In genomic region chr7:27122075-27122910, GRCh38 we compare ENCODE assay signal across 13 cellular contexts. TPM values are rescaled to one million over a fixed set of nuclear protein-coding genes. Genes with fewer than 3 reads are reported as not detected.
DNase-seq lines count a peak whose midpoint lies in the region; ATAC-seq and TF ChIP-seq lines count a peak whose summit lies in the region.
"Had no signal": no experiment of that assay in that cellular context is flagged by ENCODE, and none has a peak within 500 bp of the region (broad histone marks: within the 10 kb centered on the region; RNA-seq: fewer than 3 reads in every experiment).

No MANE protein-coding gene starts in this region.

- peak; percentile 23 for DNase-seq in D341Med (ENCODE audit: low spot score)
- peak in 1 of 2 donors; percentile 63 for DNase-seq in ascending aorta (ENCODE audit: low spot score in 2 of 2)
- peak; percentile 55 for DNase-seq in islet precursor cell
- peak; percentile 76 for DNase-seq in posterior vena cava (ENCODE audit: low spot score)
- no peak for DNase-seq in activated CD8-positive, alpha-beta memory T cell treated with anti-CD3 and anti-CD28 coated beads, Interleukin-2, amount 10 ng/mL, durations not matched to agents 7 days and 5 days
- DNase-seq in WTC11 (ENCODE audit: low spot score) = no peak
- DNase-seq: activated CD4-positive, alpha-beta memory T cell treated with anti-CD3 and anti-CD28 coated beads, Interleukin-2, amount 10 ng/mL, durations not matched to agents 7 days and 5 days; NCI-H1694 treated with DMSO at 0.1 percent for 48 hours; ovary had no signal

- CTCF ChIA-PET in activated CD8-positive, alpha-beta memory T cell treated with anti-CD3 and anti-CD28 coated beads, Interleukin-2, amount 10 ng/mL, durations not matched to agents 7 days and 5 days (lab: Charles Lee) = no interaction called here
- CTCF ChIA-PET in WTC11 (lab: Charles Lee) = interaction anchor here (1.9 kb wide), 2 partner anchors 28 to 57 kb away, joined by 5 to 6 read pairs; no protein-coding TSS in a partner anchor

- H3K36me3 ChIP-seq in ascending aorta = no peaks in the 10 kb centered on the region
- H3K36me3 ChIP-seq: ovary had no signal

- H3K27me3 Mint-ChIP-seq in activated CD8-positive, alpha-beta memory T cell treated with anti-CD3 and anti-CD28 coated beads, Interleukin-2, amount 10 ng/mL, durations not matched to agents 7 days and 5 days = peaks cover 16% of the 10 kb centered on the region
- H3K27me3 Mint-ChIP-seq in WTC11 (ENCODE audit: low read depth) = peaks cover 100% of the 10 kb centered on the region

- H3K4me3 ChIP-seq in ascending aorta = peak overlapping the region; percentile 42 to 67
- H3K4me3 ChIP-seq: ovary had no signal

- H3K27ac ChIP-seq in ascending aorta = peak overlapping the region; percentile 89 to 97
- H3K27ac ChIP-seq: ovary had no signal

- H3K4me1 ChIP-seq in ascending aorta = peaks cover 0 to 22% of the 10 kb centered on the region in 2 donors

- H3K27ac Mint-ChIP-seq in activated CD8-positive, alpha-beta memory T cell treated with anti-CD3 and anti-CD28 coated beads, Interleukin-2, amount 10 ng/mL, durations not matched to agents 7 days and 5 days = no peak overlapping the region
- H3K27ac Mint-ChIP-seq in WTC11 = no peak overlapping the region
- H3K27ac Mint-ChIP-seq: activated CD4-positive, alpha-beta memory T cell treated with anti-CD3 and anti-CD28 coated beads, Interleukin-2, amount 10 ng/mL, durations not matched to agents 7 days and 5 days; IgD-negative memory B cell had no signal

- POLR2A ChIA-PET in WTC11 (lab: Charles Lee) = no interaction called here

- no peak for TF ChIP-seq CTCF in ascending aorta (IDR thresholded peaks at IDR 0.05)
- no peak for TF ChIP-seq CTCF in WTC11 (IDR thresholded peaks at IDR 0.05)

- no peaks in the 10 kb centered on the region for H3K36me3 Mint-ChIP-seq in activated CD8-positive, alpha-beta memory T cell treated with anti-CD3 and anti-CD28 coated beads, Interleukin-2, amount 10 ng/mL, durations not matched to agents 7 days and 5 days
- no peaks in the 10 kb centered on the region for H3K36me3 Mint-ChIP-seq in WTC11

- H3K4me1 Mint-ChIP-seq in activated CD8-positive, alpha-beta memory T cell treated with anti-CD3 and anti-CD28 coated beads, Interleukin-2, amount 10 ng/mL, durations not matched to agents 7 days and 5 days = no peaks in the 10 kb centered on the region
- peaks cover 14% of the 10 kb centered on the region for H3K4me1 Mint-ChIP-seq in WTC11
- H3K4me1 Mint-ChIP-seq: activated CD4-positive, alpha-beta memory T cell treated with anti-CD3 and anti-CD28 coated beads, Interleukin-2, amount 10 ng/mL, durations not matched to agents 7 days and 5 days; IgD-negative memory B cell had no signal

- no peak for ATAC-seq in HG03460 (IDR thresholded peaks at IDR 0.05; ENCODE audit: unreplicated experiment)
- no peak for ATAC-seq in activated CD8-positive, alpha-beta memory T cell treated with anti-CD3 and anti-CD28 coated beads, Interleukin-2, amount 10 ng/mL, durations not matched to agents 7 days and 5 days
- no peak for ATAC-seq in WTC11
- ATAC-seq in HG02763 (IDR thresholded peaks at IDR 0.05; ENCODE audit: unreplicated experiment) = no peak

- no peaks in the 10 kb centered on the region for H3K9me3 ChIP-seq in ascending aorta
- H3K9me3 ChIP-seq: ovary had no signal

- H3K9me3 Mint-ChIP-seq in activated CD8-positive, alpha-beta memory T cell treated with anti-CD3 and anti-CD28 coated beads, Interleukin-2, amount 10 ng/mL, durations not matched to agents 7 days and 5 days (ENCODE audit: low read depth) = no peaks in the 10 kb centered on the region
- no peaks in the 10 kb centered on the region for H3K9me3 Mint-ChIP-seq in WTC11
- H3K9me3 Mint-ChIP-seq: activated CD4-positive, alpha-beta memory T cell treated with anti-CD3 and anti-CD28 coated beads, Interleukin-2, amount 10 ng/mL, durations not matched to agents 7 days and 5 days; IgD-negative memory B cell had no signal

- intact Hi-C loops in ascending aorta (cut with DNase I) = loop anchor here (2.0 kb wide), 1 partner anchor 17 kb away; no protein-coding TSS in a partner anchor
- intact Hi-C loops in posterior vena cava (cut with DNase I) = loop anchor here in 1 of 2 donors (10.0 kb wide), 1 partner anchor 87 kb away; no protein-coding TSS in a partner anchor

- H3K4me3 Mint-ChIP-seq in activated CD8-positive, alpha-beta memory T cell treated with anti-CD3 and anti-CD28 coated beads, Interleukin-2, amount 10 ng/mL, durations not matched to agents 7 days and 5 days = no peak overlapping the region
- no peak overlapping the region for H3K4me3 Mint-ChIP-seq in WTC11
- H3K4me3 Mint-ChIP-seq: activated CD4-positive, alpha-beta memory T cell treated with anti-CD3 and anti-CD28 coated beads, Interleukin-2, amount 10 ng/mL, durations not matched to agents 7 days and 5 days; IgD-negative memory B cell had no signal

- no peaks in the 10 kb centered on the region for H3K27me3 ChIP-seq in ascending aorta
- H3K27me3 ChIP-seq: ovary had no signal

TF ChIP-seq in WTC11, 78 proteins besides CTCF, POLR2A, EP300 and RAD21:
- TF ChIP-seq TP53 (CRISPR knock-in tag; IDR thresholded peaks at IDR 0.05) (no peak), GTF2I (CRISPR knock-in tag; conservative IDR thresholded peaks at IDR 0.05) (no peak), ZNF416 (CRISPR knock-in tag; IDR thresholded peaks at IDR 0.05) (no peak), ZNF425 (CRISPR knock-in tag; conservative IDR thresholded peaks at IDR 0.05) (no peak)

RNA-seq across cellular contexts. Expression of gene HOXA4, which starts 8.3 kb away (rescaled TPM):
- total RNA-seq in ascending aorta (2.1 TPM), posterior vena cava (1 to 10 TPM; 6.2 to 9.5 TPM), WTC11 (2021) (not detected in 3 replicates)
- not detected for total RNA-seq in activated CD8-positive, alpha-beta memory T cell treated with anti-CD3 and anti-CD28 coated beads, Interleukin-2, amount 10 ng/mL, durations not matched to agents 7 days and 5 days

RNA-seq across cellular contexts. Expression of gene HOXA2, which starts 19.8 kb away (rescaled TPM):
- total RNA-seq in ascending aorta (36.5 TPM), posterior vena cava (1 to 10 TPM; 1.3 to 2.0 TPM), WTC11 (2021) (not detected in 3 replicates)
- total RNA-seq in activated CD8-positive, alpha-beta memory T cell treated with anti-CD3 and anti-CD28 coated beads, Interleukin-2, amount 10 ng/mL, durations not matched to agents 7 days and 5 days = not detected
- total RNA-seq: activated CD4-positive, alpha-beta memory T cell treated with anti-CD3 and anti-CD28 coated beads, Interleukin-2, amount 10 ng/mL, durations not matched to agents 7 days and 5 days; T-helper 2 cell treated with Interferon-gamma antibody and Interleukin-4, amounts not matched to agents 100 ng/mL and 5 ng/mL, for 36 hours had no signal

RNA-seq across cellular contexts. Expression of gene HOXA5, which starts 21.2 kb away (rescaled TPM):
- total RNA-seq in ascending aorta = 22.0 TPM
- total RNA-seq in posterior vena cava = 10 to 100 TPM; 11.3 to 17.6 TPM
- not detected for total RNA-seq in activated CD8-positive, alpha-beta memory T cell treated with anti-CD3 and anti-CD28 coated beads, Interleukin-2, amount 10 ng/mL, durations not matched to agents 7 days and 5 days
- total RNA-seq in WTC11 (2021) = 0.14 TPM in 1 of 3 replicates, not detected in the others
- total RNA-seq: activated CD4-positive, alpha-beta memory T cell treated with anti-CD3 and anti-CD28 coated beads, Interleukin-2, amount 10 ng/mL, durations not matched to agents 7 days and 5 days; T-helper 2 cell treated with Interferon-gamma antibody and Interleukin-4, amounts not matched to agents 100 ng/mL and 5 ng/mL, for 36 hours had no signal

RNA-seq across cellular contexts. Expression of gene HOXA6, which starts 25.3 kb away (rescaled TPM):
- 15.3 TPM for total RNA-seq in ascending aorta
- total RNA-seq in posterior vena cava = 1 to 10 TPM; 8.6 to 9.1 TPM
- total RNA-seq in activated CD8-positive, alpha-beta memory T cell treated with anti-CD3 and anti-CD28 coated beads, Interleukin-2, amount 10 ng/mL, durations not matched to agents 7 days and 5 days = not detected
- not detected in 3 replicates for total RNA-seq in WTC11 (2021)
- total RNA-seq: activated CD4-positive, alpha-beta memory T cell treated with anti-CD3 and anti-CD28 coated beads, Interleukin-2, amount 10 ng/mL, durations not matched to agents 7 days and 5 days; T-helper 2 cell treated with Interferon-gamma antibody and Interleukin-4, amounts not matched to agents 100 ng/mL and 5 ng/mL, for 36 hours had no signal

RNA-seq across cellular contexts. Expression of gene HOXA1, which starts 26.5 kb away (rescaled TPM):
- total RNA-seq in ascending aorta (not detected), posterior vena cava (under 1 TPM; 0.71 to 0.97 TPM), WTC11 (2021) (not detected in 3 replicates)
- total RNA-seq in activated CD8-positive, alpha-beta memory T cell treated with anti-CD3 and anti-CD28 coated beads, Interleukin-2, amount 10 ng/mL, durations not matched to agents 7 days and 5 days = under 1 TPM; 0.28 to 0.76 TPM

Comparison
In these comparisons a context has a peak if more than half of its experiments do, and no peak if none do; other contexts are left out.
1. DNase-seq: peak in D341Med (single experiment), islet precursor cell (single experiment) and posterior vena cava (single experiment); none in activated CD8-positive, alpha-beta memory T cell treated with anti-CD3 and anti-CD28 coated beads, Interleukin-2, amount 10 ng/mL, durations not matched to agents 7 days and 5 days (single experiment) and WTC11 (single experiment).
2. RNA of gene HOXA2, which starts 19.8 kb away (total RNA-seq): 36.5 TPM in ascending aorta (single experiment); 1.3 to 2.0 TPM in posterior vena cava, not detected in activated CD8-positive, alpha-beta memory T cell treated with anti-CD3 and anti-CD28 coated beads, Interleukin-2, amount 10 ng/mL, durations not matched to agents 7 days and 5 days and not detected in WTC11; every median in the first group is over 10 times any median in the second.
3. RNA of gene HOXA5, which starts 21.2 kb away (total RNA-seq): 22.0 TPM in ascending aorta (single experiment) and 11.3 to 17.6 TPM in posterior vena cava; not detected in activated CD8-positive, alpha-beta memory T cell treated with anti-CD3 and anti-CD28 coated beads, Interleukin-2, amount 10 ng/mL, durations not matched to agents 7 days and 5 days and 0.14 TPM in WTC11; every median in the first group is over 10 times any median in the second.